Comparison of ENCODE assay signal across 8 cellular contexts in genomic region chr20:52190437-52191131, GRCh38. TPM values are rescaled to one million over a fixed set of nuclear protein-coding genes. Genes with fewer than 3 reads are reported as not detected.
DNase-seq lines count a peak whose midpoint lies in the region; ATAC-seq, FAIRE-seq and TF ChIP-seq lines count a peak whose summit lies in the region.

No MANE protein-coding gene starts in this region.

- no peaks in the 10 kb centered on the region for H3K9me3 ChIP-seq in A673 (ENCODE audit: low read depth, low read length, poor library complexity, severe bottlenecking)
- no peaks in the 10 kb centered on the region for H3K9me3 ChIP-seq in heart left ventricle

- DNase-seq in A673 (ENCODE audit: low spot score), result peak; percentile 62
- DNase-seq in GM12892 (ENCODE audit: insufficient read length), result peak; percentile 53
- DNase-seq in heart left ventricle, result peak in 3 of 5 donors; percentile 12 to 58 (median 29)
- peak; percentile 24 for DNase-seq in putamen (ENCODE audit: low spot score)
- no peak for DNase-seq in NCI-H187 (lab: John Stamatoyannopoulos, UW)

- H3K4me3 Mint-ChIP-seq in activated naive CD4-positive, alpha-beta T cell treated with anti-CD3 and anti-CD28 coated beads, Interleukin-2, amount 50 U/mL, for 24 hours, result peak overlapping the region; percentile 93

- no peaks in the 10 kb centered on the region for H3K27me3 Mint-ChIP-seq in activated naive CD4-positive, alpha-beta T cell treated with anti-CD3 and anti-CD28 coated beads, Interleukin-2, amount 50 U/mL, for 24 hours

- no peak for TF ChIP-seq CTCF in A673 (conservative IDR thresholded peaks at IDR 0.05; ENCODE audit: low read depth, low read length)
- TF ChIP-seq CTCF in heart left ventricle (IDR thresholded peaks at IDR 0.05), result no peak

- POLR2A ChIA-PET in A673 (lab: Charles Lee; ENCODE audit: low non-redundant PET), result interaction anchor here (0.7 kb wide), 1 partner anchor 67 kb away, joined by 5 read pairs; no protein-coding TSS in a partner anchor

- intact Hi-C loops in A673 (cut with micrococcal nuclease; ENCODE audit: unreplicated experiment), result no loop called here
- intact Hi-C loops in heart left ventricle (cut with DNase I), result no loop called here

- 13 to 17% (median 15%) methylated on average over 14 to 15 of the region's 15 CpGs for WGBS in heart left ventricle, 4 donors

- TSS peak; percentile 41 for BruUV-seq in A673 (replicated peaks; lab: Mats Ljungman, UMichigan)

- ATAC-seq in HG03095 (IDR thresholded peaks at IDR 0.05; ENCODE audit: unreplicated experiment) (peak; percentile 41), heart left ventricle (peak; percentile 4 to 44 (median 19))

- TF ChIP-seq POLR2A in GM12892 (IDR thresholded peaks at IDR 0.05; ENCODE audit: low read depth, low read length), result no peak
- no peak for TF ChIP-seq POLR2A in heart left ventricle (IDR thresholded peaks at IDR 0.05)

- no peak for FAIRE-seq in GM12892 (lab: Jason Lieb, UNC)

- H3K4me1 ChIP-seq in A673 (ENCODE audit: insufficient read depth, low read length, poor library complexity, severe bottlenecking) (peaks cover 15% of the 10 kb centered on the region), heart left ventricle (peaks cover 0 to 19% (median 11%) of the 10 kb centered on the region in 12 donors)

- CTCF ChIA-PET in A673 (lab: Charles Lee), result interaction anchor here (1.3 kb wide), 1 partner anchor 40 kb away, joined by 3 read pairs; no protein-coding TSS in a partner anchor

- H3K36me3 ChIP-seq in A673 (ENCODE audit: insufficient read depth, low read length, poor library complexity, severe bottlenecking), result peaks cover 13% of the 10 kb centered on the region
- H3K36me3 ChIP-seq in heart left ventricle, result peaks cover 0 to 15% (median 13%) of the 10 kb centered on the region in 9 donors

- no peaks in the 10 kb centered on the region for H3K36me3 Mint-ChIP-seq in activated naive CD4-positive, alpha-beta T cell treated with anti-CD3 and anti-CD28 coated beads, Interleukin-2, amount 50 U/mL, for 24 hours

- peak overlapping the region; percentile 72 for H3K27ac Mint-ChIP-seq in activated naive CD4-positive, alpha-beta T cell treated with anti-CD3 and anti-CD28 coated beads, Interleukin-2, amount 50 U/mL, for 24 hours

- no peaks in the 10 kb centered on the region for H3K27me3 ChIP-seq in A673 (replicated peaks; ENCODE audit: insufficient read depth, low read depth, low read length, poor library complexity)
- no peaks in the 10 kb centered on the region for H3K27me3 ChIP-seq in heart left ventricle

- no peaks in the 10 kb centered on the region for H3K9me3 Mint-ChIP-seq in activated naive CD4-positive, alpha-beta T cell treated with anti-CD3 and anti-CD28 coated beads, Interleukin-2, amount 50 U/mL, for 24 hours

- H3K4me3 ChIP-seq in A673 (ENCODE audit: low read depth, low read length, poor library complexity, severe bottlenecking) (peak overlapping the region; percentile 88), heart left ventricle (peak overlapping the region; percentile 73 to 95 (median 85))

- H3K27ac ChIP-seq in A673 (ENCODE audit: low read depth, low read length, poor library complexity, severe bottlenecking) (peak overlapping the region; percentile 90), heart left ventricle (peak overlapping the region in 11 of 12 donors; percentile 82 to 97 (median 92))

- H3K4me1 Mint-ChIP-seq in activated naive CD4-positive, alpha-beta T cell treated with anti-CD3 and anti-CD28 coated beads, Interleukin-2, amount 50 U/mL, for 24 hours, result peaks cover 23% of the 10 kb centered on the region

TF ChIP-seq in PFSK-1, 5 proteins besides CTCF, POLR2A, EP300 and RAD21:
- TF ChIP-seq POLR2AphosphoS5 (IDR thresholded peaks at IDR 0.05; ENCODE audit: low read depth, low read length) (no peak), TAF1 (IDR thresholded peaks at IDR 0.05; ENCODE audit: borderline replicate concordance, insufficient read depth, low read length) (no peak), REST (IDR thresholded peaks at IDR 0.05; ENCODE audit: insufficient read depth in 1 of 2, low read depth in 2 of 2, low read length in 2 of 2) (peak in 1 of 2 experiments; percentile 48; a peak in 1 of 4 replicates), SIN3A (IDR thresholded peaks at IDR 0.05; ENCODE audit: borderline replicate concordance, insufficient read depth, low read length) (0 out of 2 replicates have a peak, but pooled peaks have one; percentile 19), FOXP2 (optimal IDR thresholded peaks at IDR 0.05; ENCODE audit: borderline replicate concordance, extremely low read depth, extremely low read length, insufficient read depth) (no peak)
TF ChIP-seq in PFSK-1: peak in this region for 2.

RNA-seq across cellular contexts. Expression of gene ZFP64, which starts 1.0 kb away (rescaled TPM):
- total RNA-seq in A673 (2021) (33.5 and 34.9 TPM in 2 replicates), heart left ventricle (10 to 100 TPM in 3 of 9 donors, 1 to 10 TPM in 6; 6.1 to 12.5 (median 9.3) TPM)
- polyA plus RNA-seq in GM12892 (2012; ENCODE audit: missing spikeins), result 9.8 TPM
- 19.6 TPM for polyA plus RNA-seq in PFSK-1 (2012; ENCODE audit: insufficient read length, low read depth)
- polyA plus RNA-seq in heart left ventricle, result 1 to 10 TPM; 2.0 to 5.9 TPM

Comparison
In these comparisons a context has a peak if more than half of its experiments do, and no peak if none do; other contexts are left out.
1. DNase-seq: peak in A673 (single experiment), GM12892 (single experiment), heart left ventricle (3 of 5) and putamen (single experiment); none in NCI-H187 (0 of 2).